In genomic region chr9:109014267-109015025, GRCh38 we compare ENCODE assay signal across 9 cellular contexts. TPM values are rescaled to one million over a fixed set of nuclear protein-coding genes. Genes with fewer than 3 reads are reported as not detected.
DNase-seq lines count a peak whose midpoint lies in the region; ATAC-seq and TF ChIP-seq lines count a peak whose summit lies in the region.
"Had no signal": no experiment of that assay in that cellular context is flagged by ENCODE, and none has a peak within 500 bp of the region (broad histone marks: within the 10 kb centered on the region; RNA-seq: fewer than 3 reads in every experiment).

No MANE protein-coding gene starts in this region.

- H3K9me3 ChIP-seq in duodenal mucosa (ENCODE audit: control insufficient read depth in 1 of 2, low read length in 2 of 2) (no peaks in the 10 kb centered on the region), Peyer's patch (no peaks in the 10 kb centered on the region)

- no peak overlapping the region for H3K9ac ChIP-seq in duodenal mucosa (ENCODE audit: low read depth in 1 of 2, low read length in 2 of 2)

- H3K36me3 ChIP-seq in duodenal mucosa (ENCODE audit: control insufficient read depth in 1 of 2, insufficient read depth in 2 of 2, low read length in 2 of 2) (peaks cover 1 to 12% of the 10 kb centered on the region in 2 donors), Peyer's patch (peaks cover 0 to 3% (median 0%) of the 10 kb centered on the region in 3 donors)

- H3K27me3 ChIP-seq in duodenal mucosa (ENCODE audit: control insufficient read depth in 1 of 2, insufficient read depth in 2 of 2, low read length in 2 of 2) (no peaks in the 10 kb centered on the region), Peyer's patch (no peaks in the 10 kb centered on the region)

- ATAC-seq in HG02852 (IDR thresholded peaks at IDR 0.05; ENCODE audit: unreplicated experiment) = no peak

- H3K27ac ChIP-seq in duodenal mucosa (ENCODE audit: low read depth, low read length) (peak overlapping the region; percentile 11), Peyer's patch (peak overlapping the region in 2 of 4 donors; percentile 79 to 90)

- TF ChIP-seq POLR2A in NB4 (IDR thresholded peaks at IDR 0.05; ENCODE audit: extremely low read depth, insufficient read length) (no peak), Peyer's patch (IDR thresholded peaks at IDR 0.05) (no peak)

- H3K4me1 ChIP-seq in duodenal mucosa (ENCODE audit: control insufficient read depth in 1 of 2, insufficient read depth in 2 of 2, low read length in 2 of 2) (peaks cover 8 to 10% of the 10 kb centered on the region in 2 donors), Peyer's patch (peaks cover 0 to 25% (median 3%) of the 10 kb centered on the region in 4 donors)

- H3K4me3 ChIP-seq in NB4 (ENCODE audit: low read depth, low read length) (no peak overlapping the region), duodenal mucosa (ENCODE audit: low read depth in 1 of 2, low read length in 2 of 2) (peak overlapping the region in 1 of 2 donors; percentile 77), Peyer's patch (peak overlapping the region in 1 of 4 donors; percentile 83)

- TF ChIP-seq CTCF in NB4 (IDR thresholded peaks at IDR 0.05; ENCODE audit: low read depth, low read length) (no peak), Peyer's patch (IDR thresholded peaks at IDR 0.05) (no peak)

- DNase-seq in AG08395 (ENCODE audit: low spot score) (peak; percentile 32), NB4 (ENCODE audit: low read depth) (peak; percentile 11), myocyte (ENCODE audit: low read depth) (peak; percentile 22), H4 (ENCODE audit: low spot score) (no peak), Peyer's patch (no peak), superior temporal gyrus (ENCODE audit: extremely low spot score) (no peak)
- DNase-seq: NCI-H1417 treated with DMSO at 0.1 percent for 48 hours had no signal

RNA-seq across cellular contexts. Expression of gene CTNNAL1, which starts 1.1 kb away (rescaled TPM):
- total RNA-seq in myocyte = 45.6 and 93.6 TPM in 2 replicates
- 7.9 TPM for polyA plus RNA-seq in myocyte (2012)
- total RNA-seq in H4 (2014; rRNA removed; shearing (Covaris generic)) = 90.8 and 90.9 TPM in 2 replicates
- total RNA-seq in Peyer's patch = 10 to 100 TPM in 1 of 4 donors, 1 to 10 TPM in 3; 4.4 to 40.4 (median 6.2) TPM

Comparison
In these comparisons a context has a peak if more than half of its experiments do, and no peak if none do; other contexts are left out.
1. DNase-seq: peak in AG08395 (single experiment), NB4 (single experiment) and myocyte (single experiment); none in H4 (single experiment), Peyer's patch (0 of 3) and superior temporal gyrus (single experiment).